1 cellular context compared by ENCODE assay signal in genomic region chr14:69629225-69630127, GRCh38.
TF ChIP-seq lines count a peak whose summit lies in the region.

No MANE protein-coding gene starts in this region.

TF ChIP-seq in WTC11, 78 proteins besides CTCF, POLR2A, EP300 and RAD21 (continued from another document):
- TF ChIP-seq, protein P1, sequence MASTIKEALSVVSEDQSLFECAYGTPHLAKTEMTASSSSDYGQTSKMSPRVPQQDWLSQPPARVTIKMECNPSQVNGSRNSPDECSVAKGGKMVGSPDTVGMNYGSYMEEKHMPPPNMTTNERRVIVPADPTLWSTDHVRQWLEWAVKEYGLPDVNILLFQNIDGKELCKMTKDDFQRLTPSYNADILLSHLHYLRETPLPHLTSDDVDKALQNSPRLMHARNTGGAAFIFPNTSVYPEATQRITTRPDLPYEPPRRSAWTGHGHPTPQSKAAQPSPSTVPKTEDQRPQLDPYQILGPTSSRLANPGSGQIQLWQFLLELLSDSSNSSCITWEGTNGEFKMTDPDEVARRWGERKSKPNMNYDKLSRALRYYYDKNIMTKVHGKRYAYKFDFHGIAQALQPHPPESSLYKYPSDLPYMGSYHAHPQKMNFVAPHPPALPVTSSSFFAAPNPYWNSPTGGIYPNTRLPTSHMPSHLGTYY (CRISPR knock-in tag; IDR thresholded peaks at IDR 0.05), result no peak
- TF ChIP-seq KAT7 (CRISPR knock-in tag; IDR thresholded peaks at IDR 0.05; ENCODE audit: borderline replicate concordance), result no peak
- no peak for TF ChIP-seq SOX15 (CRISPR knock-in tag; IDR thresholded peaks at IDR 0.05)
- TF ChIP-seq OVOL2 (CRISPR knock-in tag; IDR thresholded peaks at IDR 0.05; ENCODE audit: borderline replicate concordance), result no peak
- no peak for TF ChIP-seq CREB1 (CRISPR knock-in tag; IDR thresholded peaks at IDR 0.05)
- no peak for TF ChIP-seq GTF2I (CRISPR knock-in tag; conservative IDR thresholded peaks at IDR 0.05)
- TF ChIP-seq, protein P2, sequence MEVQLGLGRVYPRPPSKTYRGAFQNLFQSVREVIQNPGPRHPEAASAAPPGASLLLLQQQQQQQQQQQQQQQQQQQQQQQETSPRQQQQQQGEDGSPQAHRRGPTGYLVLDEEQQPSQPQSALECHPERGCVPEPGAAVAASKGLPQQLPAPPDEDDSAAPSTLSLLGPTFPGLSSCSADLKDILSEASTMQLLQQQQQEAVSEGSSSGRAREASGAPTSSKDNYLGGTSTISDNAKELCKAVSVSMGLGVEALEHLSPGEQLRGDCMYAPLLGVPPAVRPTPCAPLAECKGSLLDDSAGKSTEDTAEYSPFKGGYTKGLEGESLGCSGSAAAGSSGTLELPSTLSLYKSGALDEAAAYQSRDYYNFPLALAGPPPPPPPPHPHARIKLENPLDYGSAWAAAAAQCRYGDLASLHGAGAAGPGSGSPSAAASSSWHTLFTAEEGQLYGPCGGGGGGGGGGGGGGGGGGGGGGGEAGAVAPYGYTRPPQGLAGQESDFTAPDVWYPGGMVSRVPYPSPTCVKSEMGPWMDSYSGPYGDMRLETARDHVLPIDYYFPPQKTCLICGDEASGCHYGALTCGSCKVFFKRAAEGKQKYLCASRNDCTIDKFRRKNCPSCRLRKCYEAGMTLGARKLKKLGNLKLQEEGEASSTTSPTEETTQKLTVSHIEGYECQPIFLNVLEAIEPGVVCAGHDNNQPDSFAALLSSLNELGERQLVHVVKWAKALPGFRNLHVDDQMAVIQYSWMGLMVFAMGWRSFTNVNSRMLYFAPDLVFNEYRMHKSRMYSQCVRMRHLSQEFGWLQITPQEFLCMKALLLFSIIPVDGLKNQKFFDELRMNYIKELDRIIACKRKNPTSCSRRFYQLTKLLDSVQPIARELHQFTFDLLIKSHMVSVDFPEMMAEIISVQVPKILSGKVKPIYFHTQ (CRISPR knock-in tag; IDR thresholded peaks at IDR 0.05), result no peak
- TF ChIP-seq USF2 (CRISPR knock-in tag; IDR thresholded peaks at IDR 0.05), result no peak
- TF ChIP-seq, protein P3, sequence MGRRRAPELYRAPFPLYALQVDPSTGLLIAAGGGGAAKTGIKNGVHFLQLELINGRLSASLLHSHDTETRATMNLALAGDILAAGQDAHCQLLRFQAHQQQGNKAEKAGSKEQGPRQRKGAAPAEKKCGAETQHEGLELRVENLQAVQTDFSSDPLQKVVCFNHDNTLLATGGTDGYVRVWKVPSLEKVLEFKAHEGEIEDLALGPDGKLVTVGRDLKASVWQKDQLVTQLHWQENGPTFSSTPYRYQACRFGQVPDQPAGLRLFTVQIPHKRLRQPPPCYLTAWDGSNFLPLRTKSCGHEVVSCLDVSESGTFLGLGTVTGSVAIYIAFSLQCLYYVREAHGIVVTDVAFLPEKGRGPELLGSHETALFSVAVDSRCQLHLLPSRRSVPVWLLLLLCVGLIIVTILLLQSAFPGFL (CRISPR knock-in tag; IDR thresholded peaks at IDR 0.05; ENCODE audit: borderline replicate concordance), result no peak
- TF ChIP-seq CBFB (CRISPR knock-in tag; IDR thresholded peaks at IDR 0.05; ENCODE audit: low read depth), result no peak
- no peak for TF ChIP-seq MLX (CRISPR knock-in tag; IDR thresholded peaks at IDR 0.05)
- no peak for TF ChIP-seq ZSCAN18 (CRISPR knock-in tag; IDR thresholded peaks at IDR 0.05)
- TF ChIP-seq FOXK1 (CRISPR knock-in tag; IDR thresholded peaks at IDR 0.05), result no peak
- no peak for TF ChIP-seq ATF1 (CRISPR knock-in tag; IDR thresholded peaks at IDR 0.05)
